ENCODE assay signal across 1 cellular context in the genomic region with DNA sequence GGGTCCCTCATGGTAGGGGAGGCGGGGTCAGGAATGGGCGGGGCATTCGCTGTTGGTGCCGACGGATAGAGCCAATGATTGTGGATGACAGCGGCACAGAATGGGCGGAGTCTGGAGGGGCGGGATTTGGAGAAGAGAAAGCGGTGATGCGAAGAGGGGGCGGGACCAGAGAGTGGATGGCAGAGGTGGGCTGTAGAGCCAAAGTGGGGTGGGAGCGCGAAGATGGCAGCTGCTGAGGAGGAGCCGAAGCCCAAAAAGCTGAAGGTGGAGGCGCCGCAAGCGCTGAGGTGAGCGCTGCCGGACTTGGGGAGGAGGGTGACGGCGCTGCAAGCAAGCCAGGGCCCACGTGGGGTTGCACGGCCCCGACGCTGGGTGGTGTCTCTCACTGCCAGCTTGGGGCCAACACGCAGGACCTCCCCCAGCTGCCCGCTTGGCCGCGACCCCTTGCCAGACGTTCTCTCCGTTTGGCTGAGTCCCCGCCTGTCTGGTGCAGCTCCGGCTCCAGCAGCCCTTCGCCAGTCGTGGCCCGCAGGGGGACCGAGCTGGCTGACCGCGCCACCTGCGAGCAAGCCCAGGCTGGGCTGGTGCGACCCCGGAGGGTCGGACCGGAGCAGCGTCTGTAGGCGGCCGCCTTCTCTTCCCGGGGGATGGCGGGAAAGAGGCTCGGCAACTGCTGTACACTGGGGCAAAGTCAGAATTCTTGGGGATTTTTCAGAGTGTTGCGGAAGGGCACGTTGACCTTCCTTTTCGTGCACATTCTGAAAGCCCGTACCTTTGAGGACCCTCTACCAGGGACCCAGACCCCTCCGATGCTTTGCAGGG.
TF ChIP-seq lines count a peak whose summit lies in the region.

Gene ADK (plus strand): TSS at position 165 of the 822 bp plus-strand sequence. CDS start 58 bp downstream, at position 223.

TF ChIP-seq in HepG2, 621 proteins besides CTCF, POLR2A, EP300 and RAD21 (continued from another document and continues in another):
- no peak for TF ChIP-seq ZNF710 (CRISPR knock-in tag; IDR thresholded peaks at IDR 0.05; ENCODE audit: borderline replicate concordance)
- no peak for TF ChIP-seq KIAA2018 (CRISPR knock-in tag; IDR thresholded peaks at IDR 0.05; ENCODE audit: borderline replicate concordance)
- no peak; the same call in 1 of the 2 replicates for TF ChIP-seq MTF1 (CRISPR knock-in tag; IDR thresholded peaks at IDR 0.05)
- TF ChIP-seq RCOR2 (CRISPR knock-in tag; IDR thresholded peaks at IDR 0.05), result no peak
- no peak for TF ChIP-seq ZNF841 (CRISPR knock-in tag; IDR thresholded peaks at IDR 0.05; ENCODE audit: borderline replicate concordance)
- TF ChIP-seq CENPX (CRISPR knock-in tag; IDR thresholded peaks at IDR 0.05), result no peak
- TF ChIP-seq KAT8 (CRISPR knock-in tag; IDR thresholded peaks at IDR 0.05), result peak; percentile 40; the same call in 1 of the 2 replicates
- TF ChIP-seq RNF219 (CRISPR knock-in tag; IDR thresholded peaks at IDR 0.05), result no peak
- TF ChIP-seq ZNF263 (CRISPR knock-in tag; IDR thresholded peaks at IDR 0.05), result peak; percentile 84
- no peak for TF ChIP-seq LBX2 (CRISPR knock-in tag; IDR thresholded peaks at IDR 0.05; ENCODE audit: borderline replicate concordance)
- no peak for TF ChIP-seq ZNF619 (CRISPR knock-in tag; IDR thresholded peaks at IDR 0.05)
- TF ChIP-seq HES4 (CRISPR knock-in tag; IDR thresholded peaks at IDR 0.05; ENCODE audit: borderline replicate concordance), result 0 out of 2 replicates have a peak, but pooled peaks have one; percentile 54
- TF ChIP-seq YEATS2 (CRISPR knock-in tag; IDR thresholded peaks at IDR 0.05; ENCODE audit: borderline replicate concordance), result no peak; the same call in 1 of the 2 replicates
- peak; percentile 67; the same call in 1 of the 2 replicates for TF ChIP-seq SNAI1 (CRISPR knock-in tag; IDR thresholded peaks at IDR 0.05; ENCODE audit: borderline replicate concordance)
- TF ChIP-seq E2F2 (CRISPR knock-in tag; IDR thresholded peaks at IDR 0.05; ENCODE audit: borderline replicate concordance), result peak; percentile 70; the same call in 1 of the 2 replicates
- no peak for TF ChIP-seq ZNF646 (CRISPR knock-in tag; IDR thresholded peaks at IDR 0.05)
- no peak for TF ChIP-seq ZNF383 (CRISPR knock-in tag; IDR thresholded peaks at IDR 0.05; ENCODE audit: borderline replicate concordance)
- no peak for TF ChIP-seq BCL6 (CRISPR knock-in tag; IDR thresholded peaks at IDR 0.05)
- TF ChIP-seq PRMT3 (CRISPR knock-in tag; IDR thresholded peaks at IDR 0.05; ENCODE audit: borderline replicate concordance, low read depth), result no peak
- no peak; the same call in 1 of the 2 replicates for TF ChIP-seq ZNF44 (CRISPR knock-in tag; IDR thresholded peaks at IDR 0.05)
- no peak for TF ChIP-seq TBX3 (IDR thresholded peaks at IDR 0.05; ENCODE audit: borderline replicate concordance)
- no peak for TF ChIP-seq NFE2 (CRISPR knock-in tag; IDR thresholded peaks at IDR 0.05)
- TF ChIP-seq ETV6 (CRISPR knock-in tag; conservative IDR thresholded peaks at IDR 0.05), result no peak
- no peak; the same call in 1 of the 2 replicates for TF ChIP-seq SP2 (CRISPR knock-in tag; IDR thresholded peaks at IDR 0.05)
- TF ChIP-seq MXD4 (CRISPR knock-in tag; IDR thresholded peaks at IDR 0.05), result peak; percentile 87; the same call in 1 of the 2 replicates
- TF ChIP-seq MXD3 (CRISPR knock-in tag; IDR thresholded peaks at IDR 0.05), result peak; percentile 46; the same call in 1 of the 2 replicates
- no peak for TF ChIP-seq PRPF4 (IDR thresholded peaks at IDR 0.05; ENCODE audit: low read depth, low read length, poor library complexity, severe bottlenecking)
- TF ChIP-seq ZBTB37 (CRISPR knock-in tag; IDR thresholded peaks at IDR 0.05), result peak; percentile 13; the same call in 1 of the 2 replicates
